Comparison of ENCODE assay signal across 28 cellular contexts in the genomic region with DNA sequence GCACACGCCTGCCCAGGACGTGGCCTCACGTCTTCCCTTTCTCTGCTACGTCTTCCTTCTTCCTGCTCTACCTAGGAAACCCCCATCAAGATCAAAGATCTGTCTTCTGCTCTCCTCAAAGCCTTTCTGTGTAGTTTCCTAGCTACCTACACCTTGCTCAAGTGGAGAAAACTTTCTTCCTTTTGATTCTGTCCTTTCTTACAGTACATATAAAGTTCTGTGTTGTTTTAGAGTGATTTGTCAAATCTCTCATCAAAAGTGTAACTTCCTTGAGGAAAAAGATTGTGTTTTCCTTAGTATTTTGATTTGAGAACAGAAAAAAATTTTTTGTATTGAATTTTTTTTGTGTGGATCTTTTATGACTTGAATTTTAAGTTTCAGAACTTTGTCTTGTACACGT. TPM values are rescaled to one million over a fixed set of nuclear protein-coding genes. Genes with fewer than 3 reads are reported as not detected.
DNase-seq lines count a peak whose midpoint lies in the region; ATAC-seq and TF ChIP-seq lines count a peak whose summit lies in the region.
"Had no signal": no experiment of that assay in that cellular context is flagged by ENCODE, and none has a peak within 500 bp of the region (broad histone marks: within the 10 kb centered on the region; RNA-seq: fewer than 3 reads in every experiment).

No MANE protein-coding gene starts in this region.

- no peak for ATAC-seq in effector memory CD8-positive, alpha-beta T cell (replicated peaks)
- no peak for ATAC-seq in memory B cell (ENCODE audit: low read depth)
- ATAC-seq in GM23338 = no peak
- ATAC-seq in GM18520 (IDR thresholded peaks at IDR 0.05; ENCODE audit: unreplicated experiment) = no peak
- ATAC-seq: body of pancreas; CD8-positive, alpha-beta T cell; T-helper 17 cell had no signal

- H3K4me3 Mint-ChIP-seq in IgD-negative memory B cell = peak overlapping the region in 1 of 4 donors; percentile 77
- H3K4me3 Mint-ChIP-seq in effector memory CD8-positive, alpha-beta T cell = no peak overlapping the region
- no peak overlapping the region for H3K4me3 Mint-ChIP-seq in memory B cell
- no peak overlapping the region for H3K4me3 Mint-ChIP-seq in GM23338
- H3K4me3 Mint-ChIP-seq: activated naive CD4-positive, alpha-beta T cell treated with anti-CD3 and anti-CD28 coated beads for 36 hours; CD8-positive, alpha-beta T cell; H9; stimulated activated naive CD8-positive, alpha-beta T cell treated with anti-CD3 and anti-CD28 coated beads, Interleukin-15, Interleukin-2, amounts not matched to agents 100 ng/mL and 50 ng/mL, for 24 hours; T-helper 17 cell had no signal

- no peak overlapping the region for H2AFZ ChIP-seq in GM23338
- no peak overlapping the region for H2AFZ ChIP-seq in PC-9

- CTCF ChIA-PET in PC-9 (lab: Charles Lee) = no interaction called here

- peak overlapping the region in 2 of 3 donors; percentile 62 to 90 for H3K27ac Mint-ChIP-seq in IgD-negative memory B cell
- peak overlapping the region; percentile 1 to 54 for H3K27ac Mint-ChIP-seq in effector memory CD8-positive, alpha-beta T cell
- H3K27ac Mint-ChIP-seq in memory B cell = peak overlapping the region; percentile 73
- H3K27ac Mint-ChIP-seq in GM23338 = no peak overlapping the region
- H3K27ac Mint-ChIP-seq: activated naive CD4-positive, alpha-beta T cell treated with anti-CD3 and anti-CD28 coated beads for 36 hours; CD8-positive, alpha-beta T cell; H9; stimulated activated naive CD8-positive, alpha-beta T cell treated with anti-CD3 and anti-CD28 coated beads, Interleukin-15, Interleukin-2, amounts not matched to agents 100 ng/mL and 50 ng/mL, for 24 hours; T-helper 17 cell had no signal

- H3K4me3 ChIP-seq in sigmoid colon (no peak overlapping the region), GM23338 (no peak overlapping the region), PC-9 (no peak overlapping the region)
- H3K4me3 ChIP-seq: adrenal gland, body of pancreas, ovary, SK-N-MC had no signal

- H3K79me2 ChIP-seq in GM23338 (replicated peaks; ENCODE audit: insufficient read depth) = peaks cover 7% of the 10 kb centered on the region; the same call in 1 of the 2 replicates
- H3K79me2 ChIP-seq in PC-9 (ENCODE audit: low read depth) = no peaks in the 10 kb centered on the region

- no peaks in the 10 kb centered on the region for H3K9me3 ChIP-seq in sigmoid colon
- no peaks in the 10 kb centered on the region for H3K9me3 ChIP-seq in PC-9 (ENCODE audit: insufficient read depth, low read depth)
- H3K9me3 ChIP-seq: adrenal gland, BE2C, body of pancreas, ovary had no signal

- POLR2A ChIA-PET in PC-9 (lab: Charles Lee; ENCODE audit: unreplicated experiment) = no interaction called here

- no peak for TF ChIP-seq EP300 in sigmoid colon (IDR thresholded peaks at IDR 0.05)

- H3K27me3 Mint-ChIP-seq in IgD-negative memory B cell (no peaks in the 10 kb centered on the region), memory B cell (no peaks in the 10 kb centered on the region), GM23338 (ENCODE audit: insufficient read depth, low read depth, poor library complexity) (no peaks in the 10 kb centered on the region)
- no peaks in the 10 kb centered on the region for H3K27me3 Mint-ChIP-seq in effector memory CD8-positive, alpha-beta T cell
- H3K27me3 Mint-ChIP-seq: stimulated activated naive CD8-positive, alpha-beta T cell treated with anti-CD3 and anti-CD28 coated beads, Interleukin-15, Interleukin-2, amounts not matched to agents 100 ng/mL and 50 ng/mL, for 24 hours had no signal

- no peaks in the 10 kb centered on the region for H3K27me3 ChIP-seq in sigmoid colon
- no peaks in the 10 kb centered on the region for H3K27me3 ChIP-seq in GM23338 (ENCODE audit: insufficient read depth)
- H3K27me3 ChIP-seq in PC-9 (ENCODE audit: insufficient read depth, low read depth) = no peaks in the 10 kb centered on the region
- H3K27me3 ChIP-seq: adrenal gland, BE2C, body of pancreas, ovary had no signal

- H3K4me2 ChIP-seq in GM23338 (no peak overlapping the region), PC-9 (no peak overlapping the region)
- H3K4me2 ChIP-seq: KMS-11 had no signal

- H3K27ac ChIP-seq in sigmoid colon (peak overlapping the region; percentile 56 to 88 (median 80)), GM23338 (ENCODE audit: low read depth) (no peak overlapping the region), PC-9 (no peak overlapping the region)
- H3K27ac ChIP-seq: adrenal gland, KMS-11, SK-N-MC had no signal

- peaks cover 0 to 92% (median 71%) of the 10 kb centered on the region in 4 donors for H3K4me1 ChIP-seq in sigmoid colon
- peaks cover 31% of the 10 kb centered on the region for H3K4me1 ChIP-seq in GM23338 (ENCODE audit: insufficient read depth)
- no peaks in the 10 kb centered on the region for H3K4me1 ChIP-seq in PC-9 (replicated peaks; ENCODE audit: insufficient read depth)
- H3K4me1 ChIP-seq: BE2C had no signal

- intact Hi-C loops in sigmoid colon (cut with DNase I) = no loop called here
- intact Hi-C loops in PC-9 (cut with micrococcal nuclease; ENCODE audit: unreplicated experiment) = no loop called here

- BruUV-seq in PC-9 (replicated peaks; lab: Mats Ljungman, UMichigan) = no TSS peak

- 78 to 91% methylated on average over 5 of the region's 5 CpGs for WGBS in sigmoid colon, 2 donors

- H3K9me2 ChIP-seq in GM23338 (ENCODE audit: insufficient read depth) = no peaks in the 10 kb centered on the region; the same call in 1 of the 2 replicates
- no peaks in the 10 kb centered on the region for H3K9me2 ChIP-seq in PC-9 (ENCODE audit: insufficient read depth)

- H3K36me3 ChIP-seq in sigmoid colon = peaks cover 0 to 4% (median 0%) of the 10 kb centered on the region in 4 donors
- no peaks in the 10 kb centered on the region for H3K36me3 ChIP-seq in GM23338 (ENCODE audit: insufficient read depth)
- no peaks in the 10 kb centered on the region for H3K36me3 ChIP-seq in PC-9 (ENCODE audit: low read depth)
- H3K36me3 ChIP-seq: adrenal gland, BE2C, ovary had no signal

- H3K9me3 Mint-ChIP-seq in IgD-negative memory B cell (no peaks in the 10 kb centered on the region), memory B cell (no peaks in the 10 kb centered on the region), GM23338 (peaks cover 3% of the 10 kb centered on the region; the same call in 1 of the 3 replicates)
- H3K9me3 Mint-ChIP-seq in effector memory CD8-positive, alpha-beta T cell = no peaks in the 10 kb centered on the region
- H3K9me3 Mint-ChIP-seq: activated naive CD4-positive, alpha-beta T cell treated with anti-CD3 and anti-CD28 coated beads for 36 hours; CD8-positive, alpha-beta T cell; H9; stimulated activated naive CD8-positive, alpha-beta T cell treated with anti-CD3 and anti-CD28 coated beads, Interleukin-15, Interleukin-2, amounts not matched to agents 100 ng/mL and 50 ng/mL, for 24 hours had no signal

- H3K4me1 Mint-ChIP-seq in IgD-negative memory B cell (peaks cover 41 to 69% (median 61%) of the 10 kb centered on the region in 3 donors), memory B cell (peaks cover 57% of the 10 kb centered on the region), GM23338 (peaks cover 51% of the 10 kb centered on the region)
- peaks cover 3 to 37% of the 10 kb centered on the region in 2 donors for H3K4me1 Mint-ChIP-seq in effector memory CD8-positive, alpha-beta T cell (ENCODE audit: low read depth in 2 of 2)

- H3K36me3 Mint-ChIP-seq in IgD-negative memory B cell = peaks cover 14% of the 10 kb centered on the region
- H3K36me3 Mint-ChIP-seq in effector memory CD8-positive, alpha-beta T cell (ENCODE audit: insufficient read depth) = no peaks in the 10 kb centered on the region
- H3K36me3 Mint-ChIP-seq in memory B cell = peaks cover 27% of the 10 kb centered on the region
- peaks cover 7% of the 10 kb centered on the region; the same call in 2 of the 3 replicates for H3K36me3 Mint-ChIP-seq in GM23338 (ENCODE audit: low read depth)
- H3K36me3 Mint-ChIP-seq: CD8-positive, alpha-beta T cell had no signal

- TF ChIP-seq POLR2A in sigmoid colon (IDR thresholded peaks at IDR 0.05) = no peak

- DNase-seq in effector memory CD8-positive, alpha-beta T cell = no peak
- DNase-seq in memory B cell (ENCODE audit: low spot score in 2 of 2) (no peak), sigmoid colon (peak; percentile 11), GM23338 (ENCODE audit: low spot score) (no peak), PC-9 (no peak), DMS79 (lab: John Stamatoyannopoulos, UW) (no peak)
- DNase-seq: ACHN; activated CD4-positive, alpha-beta T cell treated with anti-CD3 and anti-CD28 coated beads, Interleukin-2, amount 50 U/mL, for 48 hours; activated CD4-positive, CD25-positive, alpha-beta regulatory T cell treated with anti-CD3 and anti-CD28 coated beads, Interleukin-2, amount 50 U/mL, for 72 hours; activated naive CD4-positive, alpha-beta T cell treated with anti-CD3 and anti-CD28 coated beads for 36 hours; adrenal gland; BE2C; body of pancreas; CD8-positive, alpha-beta T cell; cerebellar nuclear complex; H9; NCI-H1417; NCI-H2081; NCI-H526 treated with DMSO at 0.1 percent for 48 hours; NK-92 treated with Interleukin-12 subunit alpha and Interleukin-12 subunit beta, amount 100 ng/mL, for 24 hours; ovary; small intestine; T-helper 17 cell had no signal

- H4K20me1 ChIP-seq in GM23338 (replicated peaks; ENCODE audit: insufficient read depth) (no peaks in the 10 kb centered on the region), PC-9 (ENCODE audit: insufficient read depth) (no peaks in the 10 kb centered on the region)

- H3F3A ChIP-seq in GM23338 (replicated peaks; ENCODE audit: low read depth) (no peaks in the 10 kb centered on the region), PC-9 (ENCODE audit: insufficient read depth, low read depth) (no peaks in the 10 kb centered on the region)

- TF ChIP-seq CTCF in sigmoid colon (IDR thresholded peaks at IDR 0.05) (no peak), GM23338 (conservative IDR thresholded peaks at IDR 0.05; ENCODE audit: low read depth in 2 of 2) (no peak), PC-9 (conservative IDR thresholded peaks at IDR 0.05) (no peak)

TF ChIP-seq in GM23338, 12 proteins besides CTCF, POLR2A, EP300 and RAD21 (continues in another document):
- TF ChIP-seq STAT1 (IDR thresholded peaks at IDR 0.05; ENCODE audit: unreplicated experiment) = no peak
- TF ChIP-seq ZNF114 (CRISPR knock-in tag; IDR thresholded peaks at IDR 0.05) = no peak
- no peak for TF ChIP-seq CREB1 (CRISPR knock-in tag; IDR thresholded peaks at IDR 0.05; ENCODE audit: low read depth)

RNA-seq across cellular contexts. Expression of a gene that starts 17.8 kb away (rescaled TPM):
- polyA plus RNA-seq in IgD-negative memory B cell (16.8 TPM), sigmoid colon (1 to 10 TPM in 2 of 3 donors, under 1 TPM in 1; 0.69 to 3.7 (median 1.2) TPM), GM23338 (2016; fragmentation: Nextera tagmentation; extraction: Ambion mirVana) (1.6 TPM in 2 replicates)
- total RNA-seq in sigmoid colon (100 to 1,000 TPM in 1 of 4 donors, 10 to 100 TPM in 3; 67.9 to 100 (median 70.2) TPM), PC-9 (2021) (8.3 and 9.0 TPM in 2 replicates)
- total RNA-seq in GM23338 (2014; rRNA removed; shearing (Covaris generic)) = 3.7 and 5.5 TPM in 2 replicates

Comparison
In these comparisons a context has a peak if more than half of its experiments do, and no peak if none do; other contexts are left out.
1. H3K27ac ChIP-seq: peak in sigmoid colon (4 of 4); none in GM23338 (single experiment) and PC-9 (single experiment).